Comparison of ENCODE assay signal across 8 cellular contexts in the genomic region with DNA sequence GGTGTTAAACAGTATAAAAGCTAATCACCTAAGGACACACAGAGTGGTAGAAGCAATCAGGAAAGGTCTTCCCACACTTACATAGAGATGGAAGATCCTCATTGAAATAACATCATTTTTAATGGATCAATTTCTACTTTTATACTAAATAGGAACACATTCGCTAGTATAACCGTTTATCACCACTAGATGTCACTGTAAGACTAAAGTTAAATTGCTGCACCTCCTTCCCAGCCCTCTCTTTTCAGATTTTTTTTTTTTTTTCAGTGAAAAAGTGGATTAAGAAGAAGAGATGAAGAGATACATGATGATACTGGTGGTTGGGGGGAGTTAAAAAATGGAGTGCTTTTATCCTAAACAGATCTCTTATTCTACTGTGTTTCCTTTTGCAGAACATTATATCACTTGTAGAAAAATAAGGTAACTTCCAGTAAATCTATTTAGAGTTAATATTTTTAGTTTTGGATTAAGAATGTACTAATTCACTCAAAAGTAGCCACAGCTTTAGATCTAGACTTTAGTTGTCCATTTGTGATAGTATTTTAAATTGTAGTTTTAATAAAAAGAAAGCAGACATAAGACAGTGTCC.
A peak's percentile ranks its signal among the peaks of the same experiment; 100 is the strongest.
DNase-seq lines count a peak whose midpoint lies in the region; ATAC-seq, FAIRE-seq and TF ChIP-seq lines count a peak whose summit lies in the region.

No MANE protein-coding gene starts in this region.

- no peak overlapping the region for H3K4me2 ChIP-seq in endothelial cell of umbilical vein (ENCODE audit: insufficient read depth, low read length)

- no peaks in the 10 kb centered on the region for H3K36me3 Mint-ChIP-seq in activated CD4-positive, alpha-beta T cell treated with anti-CD3 and anti-CD28 coated beads, Interleukin-2, amount 10 ng/mL, durations not matched to agents 7 days and 5 days (ENCODE audit: low read depth)

- H3K4me1 ChIP-seq in Panc1 (ENCODE audit: control insufficient read depth, insufficient read depth, low read length) (no peaks in the 10 kb centered on the region; the same call in 1 of the 2 replicates), endothelial cell of umbilical vein (ENCODE audit: control insufficient read depth, extremely low read depth, insufficient read depth, low read length) (no peaks in the 10 kb centered on the region), ovary (ENCODE audit: insufficient read depth) (no peaks in the 10 kb centered on the region)

- no peaks in the 10 kb centered on the region for H4K20me1 ChIP-seq in endothelial cell of umbilical vein (replicated peaks; ENCODE audit: control insufficient read depth, extremely low read depth, insufficient read depth, low read length)

- BruUV-seq in Panc1 (replicated peaks; lab: Mats Ljungman, UMichigan) (no TSS peak), endothelial cell of umbilical vein (replicated peaks; lab: Mats Ljungman, UMichigan) (no TSS peak)

- no peak overlapping the region for H3K4me3 Mint-ChIP-seq in activated CD4-positive, alpha-beta T cell treated with anti-CD3 and anti-CD28 coated beads, Interleukin-2, amount 10 ng/mL, durations not matched to agents 7 days and 5 days

- no peak for TF ChIP-seq EP300 in ovary (IDR thresholded peaks at IDR 0.05)

- no peaks in the 10 kb centered on the region for H3K27me3 ChIP-seq in Panc1 (ENCODE audit: control insufficient read depth, insufficient read depth, low read length)
- peaks cover 0 to 5% of the 10 kb centered on the region in 2 experiments for H3K27me3 ChIP-seq in endothelial cell of umbilical vein (ENCODE audit: control insufficient read depth in 2 of 2, insufficient read depth in 2 of 2, low read length in 2 of 2)
- no peaks in the 10 kb centered on the region for H3K27me3 ChIP-seq in ovary

- no peak overlapping the region for H3K27ac ChIP-seq in C4-2B
- H3K27ac ChIP-seq in Panc1 (ENCODE audit: low read length): peak overlapping the region; percentile 66; the same call in 1 of the 2 replicates
- no peak overlapping the region for H3K27ac ChIP-seq in endothelial cell of umbilical vein (ENCODE audit: insufficient read depth, low read depth, low read length)
- no peak overlapping the region for H3K27ac ChIP-seq in ovary

- peaks cover 7% of the 10 kb centered on the region for H3K27me3 Mint-ChIP-seq in activated CD4-positive, alpha-beta T cell treated with anti-CD3 and anti-CD28 coated beads, Interleukin-2, amount 10 ng/mL, durations not matched to agents 7 days and 5 days

- H3K9ac ChIP-seq in endothelial cell of umbilical vein (replicated peaks; ENCODE audit: extremely low read depth, insufficient read depth, low read length): no peak overlapping the region

- H3K9me3 Mint-ChIP-seq in activated CD4-positive, alpha-beta T cell treated with anti-CD3 and anti-CD28 coated beads, Interleukin-2, amount 10 ng/mL, durations not matched to agents 7 days and 5 days: no peaks in the 10 kb centered on the region

- peak; percentile 18 for FAIRE-seq in endothelial cell of umbilical vein (lab: Jason Lieb, UNC)

- no peaks in the 10 kb centered on the region for H3K4me1 Mint-ChIP-seq in activated CD4-positive, alpha-beta T cell treated with anti-CD3 and anti-CD28 coated beads, Interleukin-2, amount 10 ng/mL, durations not matched to agents 7 days and 5 days

- TF ChIP-seq CTCF in C4-2B (conservative IDR thresholded peaks at IDR 0.05) (peak; percentile 80), Panc1 (IDR thresholded peaks at IDR 0.05) (peak; percentile 62; the same call in 1 of the 2 replicates), endothelial cell of umbilical vein (IDR thresholded peaks at IDR 0.05; ENCODE audit: extremely low read depth in 1 of 2, insufficient read depth in 1 of 2, low read depth in 1 of 2, low read length in 2 of 2) (peak; percentile 28 to 30), ovary (IDR thresholded peaks at IDR 0.05) (peak in 2 of 3 donors; percentile 22 to 27)

- ATAC-seq in GM18517 (IDR thresholded peaks at IDR 0.05; ENCODE audit: unreplicated experiment) (peak; percentile 69), HG03558 (IDR thresholded peaks at IDR 0.05; ENCODE audit: extremely low read depth, unreplicated experiment) (peak; percentile 49), Panc1 (0 out of 2 replicates have a peak, but pooled peaks have one; percentile 69)

- H3K4me3 ChIP-seq in Panc1 (ENCODE audit: low read depth in 2 of 2, low read length in 2 of 2) (no peak overlapping the region), endothelial cell of umbilical vein (replicated peaks in 1 of 3; ENCODE audit: insufficient read depth in 1 of 3, low read depth in 1 of 3, low read length in 3 of 3) (no peak overlapping the region), ovary (no peak overlapping the region)

- TF ChIP-seq POLR2A in endothelial cell of umbilical vein (IDR thresholded peaks at IDR 0.05; ENCODE audit: low read depth, low read length): no peak
- TF ChIP-seq POLR2A in ovary (IDR thresholded peaks at IDR 0.05): no peak

- H3K27ac Mint-ChIP-seq in activated CD4-positive, alpha-beta T cell treated with anti-CD3 and anti-CD28 coated beads, Interleukin-2, amount 10 ng/mL, durations not matched to agents 7 days and 5 days: no peak overlapping the region

- in situ Hi-C loops in Panc1 (cut with HindIII; ENCODE audit: low pct_unique_long_range_greater_than_20kb, low sequenced_read_pairs): no loop called here

- dilution Hi-C loops in endothelial cell of umbilical vein (cut with MboI; ENCODE audit: extremely low pct_ligation_motif_present, low sequenced_read_pairs): no loop called here

- POLR2A ChIA-PET in Panc1 (lab: Charles Lee) (no interaction called here), endothelial cell of umbilical vein (lab: Charles Lee) (no interaction called here)
- POLR2A ChIA-PET in activated CD4-positive, alpha-beta T cell treated with anti-CD3 and anti-CD28 coated beads, Interleukin-2, amount 10 ng/mL, durations not matched to agents 7 days and 5 days (lab: Charles Lee): no interaction called here

- WGBS in ovary, 3 donors: 0 to 1% (median 1%) methylated on average over 2 of the region's 2 CpGs

- H3K9me3 ChIP-seq in Panc1 (ENCODE audit: control insufficient read depth, insufficient read depth, low read depth, low read length): no peaks in the 10 kb centered on the region
- no peaks in the 10 kb centered on the region for H3K9me3 ChIP-seq in endothelial cell of umbilical vein (replicated peaks; ENCODE audit: control insufficient read depth, insufficient read depth, low read length)
- H3K9me3 ChIP-seq in ovary: no peaks in the 10 kb centered on the region

- H3K36me3 ChIP-seq in Panc1 (ENCODE audit: control insufficient read depth, insufficient read depth, low read length) (no peaks in the 10 kb centered on the region), endothelial cell of umbilical vein (ENCODE audit: control insufficient read depth in 2 of 2, extremely low read depth in 1 of 2, insufficient read depth in 2 of 2, low read length in 2 of 2) (no peaks in the 10 kb centered on the region), ovary (no peaks in the 10 kb centered on the region)

- H3K9me1 ChIP-seq in endothelial cell of umbilical vein (replicated peaks; ENCODE audit: control insufficient read depth, extremely low read depth, insufficient read depth, low read length): no peaks in the 10 kb centered on the region

- no peak overlapping the region for H2AFZ ChIP-seq in endothelial cell of umbilical vein (ENCODE audit: low read depth, low read length)

- CTCF ChIA-PET in Panc1 (lab: Charles Lee) (interaction anchor here (0.7 kb wide), 1 partner anchor 977 kb away, joined by 4 read pairs; no protein-coding TSS in a partner anchor), endothelial cell of umbilical vein (lab: Charles Lee) (no interaction called here)
- CTCF ChIA-PET in activated CD4-positive, alpha-beta T cell treated with anti-CD3 and anti-CD28 coated beads, Interleukin-2, amount 10 ng/mL, durations not matched to agents 7 days and 5 days (lab: Charles Lee): interaction anchor here (0.7 kb wide), 1 partner anchor 121 kb away, joined by 3 read pairs; no protein-coding TSS in a partner anchor

- H3K79me2 ChIP-seq in endothelial cell of umbilical vein (ENCODE audit: control insufficient read depth, insufficient read depth, low read length): no peaks in the 10 kb centered on the region

- intact Hi-C loops in Panc1 (cut with micrococcal nuclease; ENCODE audit: unreplicated experiment): loop anchor here (5.0 to 10.0 kb wide), 2 partner anchors 137 to 415 kb away; no protein-coding TSS in a partner anchor
- intact Hi-C loops in endothelial cell of umbilical vein (cut with micrococcal nuclease): loop anchor here (5.0 to 10.0 kb wide), 3 partner anchors 142 to 805 kb away; no protein-coding TSS in a partner anchor
- intact Hi-C loops in ovary (cut with DNase I): no loop called here

- DNase-seq in Panc1 (ENCODE audit: low read depth, low spot score) (peak; percentile 35), endothelial cell of umbilical vein (ENCODE audit: low read depth, low spot score) (peak; percentile 54), ovary (no peak)
- no peak for DNase-seq in activated naive CD4-positive, alpha-beta T cell (lab: John Stamatoyannopoulos, UW)
- DNase-seq in activated CD4-positive, alpha-beta T cell treated with anti-CD3 and anti-CD28 coated beads, Interleukin-2, amount 10 ng/mL, durations not matched to agents 7 days and 5 days: no peak

TF ChIP-seq in endothelial cell of umbilical vein, 7 proteins besides CTCF, POLR2A, EP300 and RAD21:
- TF ChIP-seq, protein P1, sequence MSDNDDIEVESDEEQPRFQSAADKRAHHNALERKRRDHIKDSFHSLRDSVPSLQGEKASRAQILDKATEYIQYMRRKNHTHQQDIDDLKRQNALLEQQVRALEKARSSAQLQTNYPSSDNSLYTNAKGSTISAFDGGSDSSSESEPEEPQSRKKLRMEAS (IDR thresholded peaks at IDR 0.05; ENCODE audit: insufficient read depth, insufficient read length): no peak
- TF ChIP-seq JUN (IDR thresholded peaks at IDR 0.05; ENCODE audit: borderline replicate concordance, insufficient read depth, insufficient read length, low read depth) (no peak), GATA2 (IDR thresholded peaks at IDR 0.05; ENCODE audit: insufficient read depth, insufficient read length, low read depth, low read length) (no peak), EZH2 (IDR thresholded peaks at IDR 0.05; ENCODE audit: borderline replicate concordance, low read depth, low read length, severe bottlenecking) (no peak), MYC (IDR thresholded peaks at IDR 0.05; ENCODE audit: low read depth, low read length) (no peak)

Comparison
In these comparisons a context has a peak if more than half of its experiments do, and no peak if none do; other contexts are left out.
1. CTCF ChIP-seq: peak in every context shown above with its lines; median percentile 80 in C4-2B; 62 in Panc1; 29 in endothelial cell of umbilical vein; 24 in ovary.
2. DNase-seq: peak in Panc1 (single experiment) and endothelial cell of umbilical vein (single experiment); none in ovary (0 of 5), activated naive CD4-positive, alpha-beta T cell (0 of 4) and activated CD4-positive, alpha-beta T cell treated with anti-CD3 and anti-CD28 coated beads, Interleukin-2, amount 10 ng/mL, durations not matched to agents 7 days and 5 days (single experiment).
3. intact Hi-C loops: an anchor here in Panc1 (5.0 to 10.0 kb wide) and endothelial cell of umbilical vein (5.0 to 10.0 kb wide); none called in ovary.
4. Peak in every context shown above with its lines, with median percentiles within 50 percentile points of each other: ATAC-seq.